In the genomic region with DNA sequence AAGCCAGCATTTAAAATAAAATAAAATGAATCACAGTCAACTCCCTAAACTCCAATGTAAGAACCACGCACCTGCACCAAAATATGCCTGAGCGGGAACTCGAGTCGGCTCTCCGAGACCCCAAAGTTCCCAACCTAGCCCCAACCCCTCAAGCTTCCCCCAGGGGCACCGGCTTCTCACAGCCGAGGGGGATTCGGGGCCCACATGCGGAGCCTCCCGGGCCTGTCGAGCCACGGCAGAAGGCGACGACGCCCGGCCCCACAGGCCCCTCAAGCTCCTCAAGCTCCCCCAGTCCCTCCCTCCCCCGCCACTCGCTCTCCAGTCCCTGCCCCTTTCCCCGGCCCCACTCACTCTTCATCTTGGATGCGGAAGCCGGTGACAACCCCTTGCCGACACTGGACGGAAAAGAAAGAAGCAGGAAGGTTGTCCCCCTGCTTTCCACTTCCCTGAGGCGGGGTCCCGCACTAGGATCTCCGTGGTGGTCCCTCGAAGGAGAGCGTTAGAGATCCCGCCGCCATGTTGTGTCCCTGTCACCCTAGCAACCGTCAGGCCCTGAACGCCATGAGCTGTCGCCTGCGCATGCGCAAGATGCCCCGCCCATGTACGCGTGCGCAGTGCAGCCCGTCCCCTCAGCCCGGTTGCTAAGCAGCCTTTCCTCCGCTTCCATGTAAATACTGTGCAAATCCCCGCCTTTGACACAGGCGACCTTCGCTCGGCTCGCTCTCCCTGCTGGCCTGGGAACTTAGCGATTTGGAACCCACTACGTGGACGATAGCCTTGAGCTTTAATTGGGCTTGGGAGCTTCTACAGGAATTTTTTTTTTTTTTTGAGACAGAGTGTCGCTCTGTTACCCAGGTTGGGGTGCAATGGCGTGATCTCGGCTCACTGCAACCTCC, we compare ENCODE assay signal across 8 cellular contexts. TPM values are rescaled to one million over a fixed set of nuclear protein-coding genes. Genes with fewer than 3 reads are reported as not detected.
DNase-seq lines count a peak whose midpoint lies in the region; ATAC-seq lines count a peak whose summit lies in the region.

A gene with protein sequence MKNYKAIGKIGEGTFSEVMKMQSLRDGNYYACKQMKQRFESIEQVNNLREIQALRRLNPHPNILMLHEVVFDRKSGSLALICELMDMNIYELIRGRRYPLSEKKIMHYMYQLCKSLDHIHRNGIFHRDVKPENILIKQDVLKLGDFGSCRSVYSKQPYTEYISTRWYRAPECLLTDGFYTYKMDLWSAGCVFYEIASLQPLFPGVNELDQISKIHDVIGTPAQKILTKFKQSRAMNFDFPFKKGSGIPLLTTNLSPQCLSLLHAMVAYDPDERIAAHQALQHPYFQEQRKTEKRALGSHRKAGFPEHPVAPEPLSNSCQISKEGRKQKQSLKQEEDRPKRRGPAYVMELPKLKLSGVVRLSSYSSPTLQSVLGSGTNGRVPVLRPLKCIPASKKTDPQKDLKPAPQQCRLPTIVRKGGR (minus strand): TSS at position 554 of the 896 bp plus-strand sequence. CDS start 196 bp downstream, at position 358.

- H3K4me1 ChIP-seq in effector memory CD4-positive, alpha-beta T cell (ENCODE audit: control insufficient read depth, insufficient read depth, low read length, poor library complexity, severe bottlenecking): no peaks in the 10 kb centered on the region

- H3K27me3 ChIP-seq in effector memory CD4-positive, alpha-beta T cell (replicated peaks; ENCODE audit: control insufficient read depth, insufficient read depth, low read length, poor library complexity, severe bottlenecking): no peaks in the 10 kb centered on the region

- peak; percentile 81 for DNase-seq in CMK (ENCODE audit: low read depth)
- peak; percentile 96 for DNase-seq in HT1080 (ENCODE audit: low read depth)
- DNase-seq in NOMO-1 (lab: John Stamatoyannopoulos, UW; ENCODE audit: unreplicated experiment in 2 of 2): peak; percentile 86 to 92
- DNase-seq in activated CD8-positive, alpha-beta memory T cell treated with anti-CD3 and anti-CD28 coated beads for 48 hours (ENCODE audit: low read depth in 2 of 3, low spot score in 2 of 3): peak; percentile 96 to 98 (median 97)
- peak; percentile 95 to 97 (median 95) for DNase-seq in effector memory CD4-positive, alpha-beta T cell
- DNase-seq in medulla oblongata (ENCODE audit: extremely low spot score): peak; percentile 97
- DNase-seq in stimulated activated CD4-positive, alpha-beta T cell treated with anti-CD3 and anti-CD28 coated beads, TNF-alpha, amount 100 ng/mL, for 48 hours (ENCODE audit: low read depth in 3 of 3): peak; percentile 93 to 94 (median 93)

- no peaks in the 10 kb centered on the region for H3K9me3 ChIP-seq in effector memory CD4-positive, alpha-beta T cell (ENCODE audit: control insufficient read depth, low read length)

- ATAC-seq in GM21381 (IDR thresholded peaks at IDR 0.05; ENCODE audit: unreplicated experiment): peak; percentile 95

- peak within 1 kb of the TSS; percentile 80 for H3K4me3 ChIP-seq in effector memory CD4-positive, alpha-beta T cell (ENCODE audit: insufficient read depth, low read depth, low read length, poor library complexity, severe bottlenecking)

- H3K27ac ChIP-seq in effector memory CD4-positive, alpha-beta T cell (ENCODE audit: insufficient read depth, low read length, poor library complexity, severe bottlenecking): peak within 1 kb of the TSS; percentile 77

- no peaks in the 10 kb centered on the region for H3K36me3 ChIP-seq in effector memory CD4-positive, alpha-beta T cell (ENCODE audit: control insufficient read depth, insufficient read depth, low read length)

RNA-seq across cellular contexts. Expression of the gene that starts here (rescaled TPM):
- 34.5 and 36.6 TPM in 2 replicates for total RNA-seq in HT1080 (2014; rRNA removed; shearing (Covaris generic))
- polyA plus RNA-seq in HT1080 (2015; cell fraction: cytosol; rRNA removed): 71.9 and 84.1 TPM in 2 replicates
- polyA plus RNA-seq in HT1080 (2015; cell fraction: nucleus; rRNA removed): 234 and 239 TPM in 2 replicates

Comparison
In these comparisons a context has a peak if more than half of its experiments do, and no peak if none do; other contexts are left out.
1. Peak in every context shown above with its lines: DNase-seq, ATAC-seq, H3K4me3 ChIP-seq and H3K27ac ChIP-seq.